In genomic region chr22:46775789-46776485, GRCh38 we compare ENCODE assay signal across 8 cellular contexts. TPM values are rescaled to one million over a fixed set of nuclear protein-coding genes. Genes with fewer than 3 reads are reported as not detected.
DNase-seq lines count a peak whose midpoint lies in the region; FAIRE-seq and TF ChIP-seq lines count a peak whose summit lies in the region.

No MANE protein-coding gene starts in this region.

- H3K27me3 ChIP-seq in endodermal cell (ENCODE audit: control insufficient read depth, insufficient read depth, low read length, poor library complexity, severe bottlenecking) (no peaks in the 10 kb centered on the region), small intestine (ENCODE audit: control insufficient read depth in 2 of 2, insufficient read depth in 2 of 2, low read length in 2 of 2) (no peaks in the 10 kb centered on the region)

- peaks cover 15% of the 10 kb centered on the region for H3K36me3 Mint-ChIP-seq in activated CD4-positive, alpha-beta T cell treated with anti-CD3 and anti-CD28 coated beads, Interleukin-2, amount 10 ng/mL, durations not matched to agents 7 days and 5 days (ENCODE audit: low read depth)
- H3K36me3 Mint-ChIP-seq in endodermal cell (ENCODE audit: low read depth) = peaks cover 5% of the 10 kb centered on the region

- POLR2A ChIA-PET in activated CD4-positive, alpha-beta T cell treated with anti-CD3 and anti-CD28 coated beads, Interleukin-2, amount 10 ng/mL, durations not matched to agents 7 days and 5 days (lab: Charles Lee) = no interaction called here

- H3K4me3 ChIP-seq in SK-N-MC (no peak overlapping the region), endodermal cell (ENCODE audit: low read length) (no peak overlapping the region), small intestine (ENCODE audit: low read depth in 1 of 2, low read length in 2 of 2) (no peak overlapping the region)

- no peaks in the 10 kb centered on the region for H3K9me3 Mint-ChIP-seq in activated CD4-positive, alpha-beta T cell treated with anti-CD3 and anti-CD28 coated beads, Interleukin-2, amount 10 ng/mL, durations not matched to agents 7 days and 5 days
- no peaks in the 10 kb centered on the region for H3K9me3 Mint-ChIP-seq in endodermal cell

- peak overlapping the region; percentile 88 for H3K27ac Mint-ChIP-seq in activated CD4-positive, alpha-beta T cell treated with anti-CD3 and anti-CD28 coated beads, Interleukin-2, amount 10 ng/mL, durations not matched to agents 7 days and 5 days
- H3K27ac Mint-ChIP-seq in endodermal cell = peak overlapping the region; percentile 96

- H3K9ac ChIP-seq in SK-N-MC (ENCODE audit: insufficient read length) (peak overlapping the region; percentile 8), endodermal cell (ENCODE audit: extremely low read depth, low read length, poor library complexity, severe bottlenecking) (no peak overlapping the region)

- no peaks in the 10 kb centered on the region for H3K9me3 ChIP-seq in SK-N-MC (ENCODE audit: low read depth, low read length)
- H3K9me3 ChIP-seq in endodermal cell (ENCODE audit: control insufficient read depth, low read length) = no peaks in the 10 kb centered on the region
- no peaks in the 10 kb centered on the region for H3K9me3 ChIP-seq in small intestine (ENCODE audit: control insufficient read depth, low read depth)

- CTCF ChIA-PET in activated CD4-positive, alpha-beta T cell treated with anti-CD3 and anti-CD28 coated beads, Interleukin-2, amount 10 ng/mL, durations not matched to agents 7 days and 5 days (lab: Charles Lee) = interaction anchor here (1.2 to 2.1 kb wide), 4 partner anchors 13 to 36 kb away, joined by 4 to 7 read pairs (median 6); partner anchors contain the start of gene TBC1D22A

- H3K27ac ChIP-seq in SK-N-MC = no peak overlapping the region
- no peak overlapping the region for H3K27ac ChIP-seq in endodermal cell (ENCODE audit: low read depth, low read length)
- H3K27ac ChIP-seq in small intestine (ENCODE audit: low read depth in 1 of 2, low read length in 1 of 2) = peak overlapping the region in 1 of 2 donors; percentile 73

- WGBS in endodermal cell (ENCODE audit: insufficient coverage in 1 of 2, insufficient read length in 1 of 2), 2 experiments = 94 to 99% methylated on average over 9 to 17 of the region's 17 CpGs
- 66 to 73% (median 73%) methylated on average over 17 of the region's 17 CpGs for WGBS in small intestine, 3 donors

- H3K27me3 Mint-ChIP-seq in activated CD4-positive, alpha-beta T cell treated with anti-CD3 and anti-CD28 coated beads, Interleukin-2, amount 10 ng/mL, durations not matched to agents 7 days and 5 days = no peaks in the 10 kb centered on the region
- H3K27me3 Mint-ChIP-seq in endodermal cell (ENCODE audit: insufficient read depth) = no peaks in the 10 kb centered on the region

- H3K4me3 Mint-ChIP-seq in activated CD4-positive, alpha-beta T cell treated with anti-CD3 and anti-CD28 coated beads, Interleukin-2, amount 10 ng/mL, durations not matched to agents 7 days and 5 days = peak overlapping the region; percentile 62
- peak overlapping the region; percentile 13 for H3K4me3 Mint-ChIP-seq in endodermal cell

- no peak for FAIRE-seq in small intestine (lab: Jason Lieb, UNC)

- DNase-seq in activated CD4-positive, alpha-beta T cell treated with anti-CD3 and anti-CD28 coated beads, Interleukin-2, amount 10 ng/mL, durations not matched to agents 7 days and 5 days = no peak
- DNase-seq in activated CD4-positive, alpha-beta T cell treated with anti-CD3 and anti-CD28 coated beads, Interleukin-2, amount 50 U/mL, for 4 hours = no peak
- no peak for DNase-seq in SK-N-MC (ENCODE audit: low read depth, low spot score)
- DNase-seq in endodermal cell = no peak
- DNase-seq in small intestine = peak; percentile 19
- DNase-seq in AML-193 (lab: John Stamatoyannopoulos, UW) = no peak
- no peak for DNase-seq in iPS-NIHi11 (ENCODE audit: low spot score)
- DNase-seq in hypothalamus (lab: John Stamatoyannopoulos, UW) = no peak

- H3K4me1 Mint-ChIP-seq in activated CD4-positive, alpha-beta T cell treated with anti-CD3 and anti-CD28 coated beads, Interleukin-2, amount 10 ng/mL, durations not matched to agents 7 days and 5 days = peaks cover 58% of the 10 kb centered on the region
- peaks cover 38% of the 10 kb centered on the region for H3K4me1 Mint-ChIP-seq in endodermal cell

- H3K4me1 ChIP-seq in endodermal cell (ENCODE audit: control insufficient read depth, insufficient read depth, low read length) (peaks cover 18% of the 10 kb centered on the region), small intestine (ENCODE audit: control insufficient read depth in 2 of 2, insufficient read depth in 1 of 2, low read depth in 1 of 2, low read length in 1 of 2) (peaks cover 0 to 20% of the 10 kb centered on the region in 2 donors)

- H3K36me3 ChIP-seq in SK-N-MC (ENCODE audit: insufficient read depth, low read length) (no peaks in the 10 kb centered on the region), endodermal cell (ENCODE audit: control insufficient read depth, insufficient read depth, low read length) (no peaks in the 10 kb centered on the region), small intestine (ENCODE audit: control insufficient read depth in 2 of 2, insufficient read depth in 2 of 2, low read length in 2 of 2) (no peaks in the 10 kb centered on the region)

- TF ChIP-seq CTCF in endodermal cell (conservative IDR thresholded peaks at IDR 0.05) = no peak

RNA-seq across cellular contexts. Expression of gene TBC1D22A, which starts 13.5 kb away (rescaled TPM):
- total RNA-seq in activated CD4-positive, alpha-beta T cell treated with anti-CD3 and anti-CD28 coated beads, Interleukin-2, amount 10 ng/mL, durations not matched to agents 7 days and 5 days = 10 to 100 TPM; 34.1 to 39.2 TPM
- total RNA-seq in endodermal cell = 10 to 100 TPM; 21.0 to 27.9 TPM
- polyA plus RNA-seq in endodermal cell (2013, experiment 1 of 2) = 11.4 TPM
- polyA plus RNA-seq in endodermal cell (2013, experiment 2 of 2) = 11.7 TPM
- polyA plus RNA-seq in small intestine = 10 to 100 TPM; 17.7 to 23.0 (median 18.9) TPM

RNA-seq across cellular contexts. Expression of gene CERK, which starts 37.9 kb away (rescaled TPM):
- total RNA-seq in activated CD4-positive, alpha-beta T cell treated with anti-CD3 and anti-CD28 coated beads, Interleukin-2, amount 10 ng/mL, durations not matched to agents 7 days and 5 days = 10 to 100 TPM; 41.8 to 47.1 TPM
- total RNA-seq in endodermal cell = 10 to 100 TPM; 54.9 to 57.6 TPM
- polyA plus RNA-seq in endodermal cell (2013, experiment 1 of 2) = 63.5 TPM
- polyA plus RNA-seq in endodermal cell (2013, experiment 2 of 2) = 60.5 TPM
- 10 to 100 TPM; 43.7 to 59.7 (median 59.7) TPM for polyA plus RNA-seq in small intestine
